ENCODE assay signal across 8 cellular contexts in genomic region chr9:135864447-135865049, GRCh38. TPM values are rescaled to one million over a fixed set of nuclear protein-coding genes. Genes with fewer than 3 reads are reported as not detected.
DNase-seq lines count a peak whose midpoint lies in the region; ATAC-seq and TF ChIP-seq lines count a peak whose summit lies in the region.

No MANE protein-coding gene starts in this region.

- H3K4me3 ChIP-seq in BE2C (ENCODE audit: low read depth, low read length) = no peak overlapping the region
- no peak overlapping the region for H3K4me3 ChIP-seq in RWPE2 (ENCODE audit: severe bottlenecking)
- no peak overlapping the region for H3K4me3 ChIP-seq in vagina

- H3K9me3 ChIP-seq in BE2C (no peaks in the 10 kb centered on the region), RWPE2 (ENCODE audit: severe bottlenecking) (no peaks in the 10 kb centered on the region), vagina (no peaks in the 10 kb centered on the region)

- intact Hi-C loops in posterior cingulate gyrus (cut with DNase I) = loop anchor here (2.0 to 5.0 kb wide), 2 partner anchors 42 to 258 kb away; partner anchors contain the start of gene CAMSAP1
- intact Hi-C loops in vagina (cut with DNase I) = loop anchor here (5.0 kb wide), 1 partner anchor 258 kb away; no protein-coding TSS in a partner anchor

- peak; percentile 97 for TF ChIP-seq CTCF in BE2C (IDR thresholded peaks at IDR 0.05; ENCODE audit: low read depth, low read length)
- peak; percentile 88 for TF ChIP-seq CTCF in RWPE2 (IDR thresholded peaks at IDR 0.05; ENCODE audit: poor library complexity, severe bottlenecking)
- peak; percentile 44 to 65 (median 60) for TF ChIP-seq CTCF in vagina (IDR thresholded peaks at IDR 0.05)

- H3K27ac ChIP-seq in RWPE2 (ENCODE audit: poor library complexity, severe bottlenecking) = no peak overlapping the region
- no peak overlapping the region for H3K27ac ChIP-seq in vagina

- H3K36me3 ChIP-seq in BE2C (no peaks in the 10 kb centered on the region; the same call in none of the 2 replicates), RWPE2 (ENCODE audit: low read depth) (0 out of 2 replicates have a peak, but pooled peaks cover 6% of the 10 kb centered on the region), vagina (no peaks in the 10 kb centered on the region)

- H3K27me3 ChIP-seq in BE2C (no peaks in the 10 kb centered on the region), RWPE2 (ENCODE audit: insufficient read depth, poor library complexity, severe bottlenecking) (no peaks in the 10 kb centered on the region), vagina (no peaks in the 10 kb centered on the region)

- H3K4me1 ChIP-seq in BE2C (peaks cover 3% of the 10 kb centered on the region), RWPE2 (ENCODE audit: insufficient read depth, poor library complexity, severe bottlenecking) (no peaks in the 10 kb centered on the region), vagina (no peaks in the 10 kb centered on the region)

- no peak for TF ChIP-seq POLR2A in vagina (IDR thresholded peaks at IDR 0.05)

- DNase-seq in BE2C (peak; percentile 72), HCEC 1CT (peak; percentile 35), RWPE2 (ENCODE audit: low spot score) (no peak), glomerular visceral epithelial cell (ENCODE audit: extremely low spot score) (peak; percentile 49), posterior cingulate gyrus (peak in 9 of 10 donors; percentile 56 to 95 (median 84)), vagina (ENCODE audit: extremely low spot score in 2 of 2) (no peak)
- peak; percentile 52 for DNase-seq in activated gamma-delta T cell treated with anti-CD3 and anti-CD28 coated beads, Interleukin-2, amount 50 U/mL, for 16 hours (ENCODE audit: low read depth)

- 0 out of 3 replicates have a peak, but pooled peaks have one; percentile 33 for ATAC-seq in RWPE2 (ENCODE audit: low read depth)
- ATAC-seq in HG03196 (IDR thresholded peaks at IDR 0.05; ENCODE audit: unreplicated experiment) = no peak

RNA-seq across cellular contexts. Expression of gene CAMSAP1, which starts 42.8 kb away (rescaled TPM):
- 42.9 TPM for polyA plus RNA-seq in BE2C (2012; ENCODE audit: insufficient read depth, insufficient read length, low read depth)
- total RNA-seq in vagina = 20.9 TPM

Comparison
In these comparisons a context has a peak if more than half of its experiments do, and no peak if none do; other contexts are left out.
1. DNase-seq: peak in BE2C (single experiment), HCEC 1CT (single experiment), activated gamma-delta T cell treated with anti-CD3 and anti-CD28 coated beads, Interleukin-2, amount 50 U/mL, for 16 hours (single experiment), glomerular visceral epithelial cell (single experiment) and posterior cingulate gyrus (9 of 10); none in RWPE2 (single experiment) and vagina (0 of 2).
2. Peak in every context shown above with its lines, with median percentiles within 50 percentile points of each other: CTCF ChIP-seq.